Comparison of ENCODE assay signal across 2 cellular contexts in the genomic region with DNA sequence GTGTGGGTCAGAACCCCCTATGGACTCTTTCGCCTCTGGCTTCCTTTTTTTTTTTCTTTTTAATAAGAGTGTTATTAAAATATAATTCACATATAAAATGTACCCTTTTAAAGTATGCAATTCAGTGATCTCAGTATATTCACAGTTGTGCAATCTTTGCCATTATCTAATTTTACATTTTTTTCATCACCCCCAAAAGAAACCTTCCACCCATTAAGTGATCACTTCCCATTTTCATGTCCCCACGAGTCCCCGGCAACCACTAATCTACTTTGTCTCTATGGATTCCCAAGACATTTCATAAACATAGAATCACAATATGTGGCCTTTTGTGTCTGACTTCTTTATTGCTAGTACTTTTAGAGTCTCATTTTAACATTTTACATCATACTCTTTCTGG.
TF ChIP-seq lines count a peak whose summit lies in the region.

No MANE protein-coding gene starts in this region.

TF ChIP-seq in HepG2, 621 proteins besides CTCF, POLR2A, EP300 and RAD21:
- TF ChIP-seq ZSCAN29 (CRISPR knock-in tag; conservative IDR thresholded peaks at IDR 0.05), result no peak
- peak; percentile 18; the same call in 1 of the 2 replicates for TF ChIP-seq CEBPB (IDR thresholded peaks at IDR 0.05; ENCODE audit: borderline replicate concordance, low read depth, low read length)

TF ChIP-seq in K562, 482 proteins besides CTCF, POLR2A, EP300 and RAD21:
- TF ChIP-seq HDGF (IDR thresholded peaks at IDR 0.05) (no peak), CEBPG (CRISPR knock-in tag; IDR thresholded peaks at IDR 0.05) (no peak), CEBPG (tag; conservative IDR thresholded peaks at IDR 0.05 in 1 of 2, IDR thresholded peaks at IDR 0.05 in 1 of 2) (0 out of 4 replicates have a peak, but pooled peaks have one; percentile 7 to 19), NCOA2 (IDR thresholded peaks at IDR 0.05; ENCODE audit: partially characterized antibody in 2 of 2) (no peak), CBFB (CRISPR knock-in tag; IDR thresholded peaks at IDR 0.05) (no peak), SPI1 (IDR thresholded peaks at IDR 0.05; ENCODE audit: borderline replicate concordance, low read depth, low read length) (0 out of 2 replicates have a peak, but pooled peaks have one; percentile 27), CEBPB (tag; IDR thresholded peaks at IDR 0.05) (peak; percentile 67)
